16 cellular contexts compared by ENCODE assay signal in the genomic region with DNA sequence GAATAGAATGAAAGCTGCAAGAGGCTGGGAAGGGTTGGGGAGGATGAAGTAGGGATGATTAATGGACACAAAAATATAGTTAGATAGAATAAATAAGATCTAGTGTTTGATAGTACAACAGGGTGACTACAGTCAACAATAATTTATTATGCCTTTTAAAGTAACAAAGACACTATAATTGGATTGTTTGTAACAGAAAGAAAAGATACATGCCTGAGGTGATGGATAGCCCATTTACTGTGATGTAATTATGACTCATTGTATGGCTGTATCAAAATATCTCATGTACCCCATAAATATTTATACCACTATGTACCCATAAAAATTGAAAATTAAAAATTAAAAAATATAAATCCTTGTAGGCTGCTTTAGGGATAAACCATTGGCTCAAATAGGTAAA. TPM values are rescaled to one million over a fixed set of nuclear protein-coding genes. Genes with fewer than 3 reads are reported as not detected.
A peak's percentile ranks its signal among the peaks of the same experiment; 100 is the strongest.
DNase-seq lines count a peak whose midpoint lies in the region; ATAC-seq, FAIRE-seq and TF ChIP-seq lines count a peak whose summit lies in the region.
"Had no signal": no experiment of that assay in that cellular context is flagged by ENCODE, and none has a peak within 500 bp of the region (broad histone marks: within the 10 kb centered on the region; RNA-seq: fewer than 3 reads in every experiment).

No MANE protein-coding gene starts in this region.

- no peak for FAIRE-seq in keratinocyte (lab: Jason Lieb, UNC)
- FAIRE-seq in small intestine (lab: Jason Lieb, UNC), result no peak
- FAIRE-seq: D721Med had no signal

- H3K4me1 ChIP-seq in ACC112 (ENCODE audit: control insufficient read depth, insufficient read depth, low read length, unreplicated experiment) (peaks cover 11% of the 10 kb centered on the region), keratinocyte (ENCODE audit: control insufficient read depth, extremely low read depth, insufficient read depth, low read length) (peaks cover 13% of the 10 kb centered on the region), body of pancreas (no peaks in the 10 kb centered on the region), small intestine (ENCODE audit: control insufficient read depth in 2 of 2, insufficient read depth in 1 of 2, low read depth in 1 of 2, low read length in 1 of 2) (no peaks in the 10 kb centered on the region)

- peak overlapping the region; percentile 41 for H3K4me2 ChIP-seq in keratinocyte (ENCODE audit: control insufficient read depth, extremely low read depth, insufficient read depth, low read depth, low read length)

- H3K9me1 ChIP-seq in keratinocyte (ENCODE audit: control insufficient read depth, extremely low read depth, insufficient read depth, low read length), result no peaks in the 10 kb centered on the region

- no peaks in the 10 kb centered on the region for H3K79me2 ChIP-seq in ACC112 (ENCODE audit: control insufficient read depth, insufficient read depth, low read length, unreplicated experiment)
- H3K79me2 ChIP-seq in keratinocyte (ENCODE audit: control insufficient read depth, insufficient read depth, low read length), result no peaks in the 10 kb centered on the region

- TF ChIP-seq CTCF in brain microvascular endothelial cell (IDR thresholded peaks at IDR 0.05; ENCODE audit: low read depth, low read length, missing control alignments) (no peak), keratinocyte (optimal IDR thresholded peaks at IDR 0.05 in 1 of 3, IDR thresholded peaks at IDR 0.05 in 1 of 3, conservative IDR thresholded peaks at IDR 0.05 in 1 of 3; ENCODE audit: extremely low read depth in 1 of 3, insufficient read depth in 2 of 3, low read length in 3 of 3) (no peak), GM10266 (IDR thresholded peaks at IDR 0.05; ENCODE audit: control insufficient read depth, insufficient read depth, low read depth, missing control alignments) (no peak), body of pancreas (IDR thresholded peaks at IDR 0.05) (no peak)

- H4K20me1 ChIP-seq in keratinocyte (ENCODE audit: control insufficient read depth, extremely low read depth, insufficient read depth, low read length), result no peaks in the 10 kb centered on the region

- peak overlapping the region; percentile 74 for H3K27ac ChIP-seq in ACC112 (ENCODE audit: low read depth, low read length)
- peak overlapping the region; percentile 49 for H3K27ac ChIP-seq in brain microvascular endothelial cell
- H3K27ac ChIP-seq in keratinocyte (ENCODE audit: control insufficient read depth, insufficient read depth, low read length), result peak overlapping the region; percentile 61
- H3K27ac ChIP-seq in body of pancreas, result no peak overlapping the region
- H3K27ac ChIP-seq in small intestine (ENCODE audit: low read depth in 1 of 2, low read length in 1 of 2), result no peak overlapping the region

- H2AFZ ChIP-seq in ACC112 (ENCODE audit: low read length, unreplicated experiment) (no peak overlapping the region), keratinocyte (ENCODE audit: control insufficient read depth, low read length) (no peak overlapping the region)

- no peak overlapping the region for H3K4me3 ChIP-seq in ACC112 (ENCODE audit: low read depth, low read length)
- H3K4me3 ChIP-seq in brain microvascular endothelial cell (ENCODE audit: low read depth, low read length), result no peak overlapping the region
- no peak overlapping the region for H3K4me3 ChIP-seq in keratinocyte (ENCODE audit: control insufficient read depth in 2 of 3, extremely low read depth in 1 of 3, insufficient read depth in 2 of 3, low read depth in 1 of 3, low read length in 3 of 3)
- H3K4me3 ChIP-seq in body of pancreas, result no peak overlapping the region
- no peak overlapping the region for H3K4me3 ChIP-seq in small intestine (ENCODE audit: low read depth in 1 of 2, low read length in 2 of 2)

- no peak for TF ChIP-seq POLR2A in body of pancreas (IDR thresholded peaks at IDR 0.05)

- intact Hi-C loops in body of pancreas (cut with DNase I), result no loop called here

- in situ Hi-C loops in brain microvascular endothelial cell (cut with HindIII; ENCODE audit: low pct_ligation_motif_present, low sequenced_read_pairs), result no loop called here

- H3K9me3 ChIP-seq in keratinocyte (ENCODE audit: control insufficient read depth, low read depth, low read length), result no peaks in the 10 kb centered on the region
- no peaks in the 10 kb centered on the region for H3K9me3 ChIP-seq in body of pancreas
- no peaks in the 10 kb centered on the region for H3K9me3 ChIP-seq in small intestine (ENCODE audit: control insufficient read depth, low read depth)

- ATAC-seq in body of pancreas (no peak), GM18498 (IDR thresholded peaks at IDR 0.05; ENCODE audit: unreplicated experiment) (no peak)
- ATAC-seq: T-cell had no signal

- H3K27me3 ChIP-seq in ACC112 (ENCODE audit: insufficient read depth, low read length) (no peaks in the 10 kb centered on the region), brain microvascular endothelial cell (replicated peaks) (no peaks in the 10 kb centered on the region), keratinocyte (ENCODE audit: control insufficient read depth, extremely low read depth, insufficient read depth, low read length) (no peaks in the 10 kb centered on the region), body of pancreas (no peaks in the 10 kb centered on the region), small intestine (ENCODE audit: control insufficient read depth in 2 of 2, insufficient read depth in 2 of 2, low read length in 2 of 2) (no peaks in the 10 kb centered on the region)

- dilution Hi-C loops in keratinocyte (cut with MboI; ENCODE audit: extremely low pct_ligation_motif_present, low sequenced_read_pairs), result no loop called here

- DNase-seq in LHCN-M2 (ENCODE audit: low read depth), result peak; percentile 47
- no peak for DNase-seq in brain microvascular endothelial cell
- peak; percentile 21 for DNase-seq in keratinocyte (ENCODE audit: low read depth, low spot score)
- DNase-seq in GM10266 (ENCODE audit: extremely low spot score), result no peak
- DNase-seq in body of pancreas, result no peak
- no peak for DNase-seq in small intestine
- DNase-seq: CD8-positive, alpha-beta memory T cell; DND-41; Karpas-422; NCI-H2081; NCI-H510A; NCI-H82; T-cell had no signal

- H3K9ac ChIP-seq in keratinocyte (ENCODE audit: control insufficient read depth, extremely low read depth, insufficient read depth, low read length), result no peak overlapping the region

- H3K36me3 ChIP-seq in ACC112 (ENCODE audit: insufficient read depth, low read length) (no peaks in the 10 kb centered on the region), brain microvascular endothelial cell (replicated peaks) (no peaks in the 10 kb centered on the region), keratinocyte (ENCODE audit: control insufficient read depth in 2 of 2, extremely low read depth in 1 of 2, insufficient read depth in 2 of 2, low read length in 2 of 2) (no peaks in the 10 kb centered on the region), body of pancreas (replicated peaks in 1 of 2; ENCODE audit: insufficient read depth in 1 of 2, low read depth in 2 of 2) (no peaks in the 10 kb centered on the region), small intestine (ENCODE audit: control insufficient read depth in 2 of 2, insufficient read depth in 2 of 2, low read length in 2 of 2) (no peaks in the 10 kb centered on the region)

RNA-seq across cellular contexts. Expression of gene APBA1, which starts 35.0 kb away (rescaled TPM):
- total RNA-seq in LHCN-M2 (2014; rRNA removed) (3.1 TPM in 2 replicates), body of pancreas (1 to 10 TPM; 3.3 to 3.6 TPM)
- 6.4 TPM for polyA plus RNA-seq in LHCN-M2 (2012)
- polyA plus RNA-seq in keratinocyte (0.66 to 0.89 TPM (median 0.89 TPM) in 3 replicates), small intestine (1 to 10 TPM in 1 of 3 donors, under 1 TPM in 1, not detected in 1; 0.27 to 3.7 TPM)
- 0.85 TPM for polyA plus RNA-seq in keratinocyte (2011; ENCODE audit: low read depth)
- 0.45 and 0.90 TPM in 2 replicates for polyA plus RNA-seq in keratinocyte (2011; cell fraction: cytosol; rRNA removed)
- 1.0 and 1.8 TPM in 2 replicates for polyA plus RNA-seq in keratinocyte (2011; cell fraction: nucleus; rRNA removed)
- 0.35 and 0.94 TPM in 2 replicates for polyA plus RNA-seq in keratinocyte (2012; ENCODE audit: low replicate concordance)
- 0.96 to 2.7 TPM (median 2.0 TPM) in 3 replicates for polyA minus RNA-seq in keratinocyte
- 0.77 TPM for polyA minus RNA-seq in keratinocyte (2011; cell fraction: cytosol; rRNA and poly(A)+ RNA removed)
- 1.2 and 5.0 TPM in 2 replicates for polyA minus RNA-seq in keratinocyte (2011; cell fraction: nucleus; rRNA and poly(A)+ RNA removed)
- polyA plus RNA-seq: CD8-positive, alpha-beta memory T cell had no signal

Comparison
In these comparisons a context has a peak if more than half of its experiments do, and no peak if none do; other contexts are left out.
1. H3K27ac ChIP-seq: peak in ACC112 (single experiment), brain microvascular endothelial cell (single experiment) and keratinocyte (single experiment); none in body of pancreas (0 of 4) and small intestine (0 of 2).
2. DNase-seq: peak in LHCN-M2 (single experiment) and keratinocyte (single experiment); none in brain microvascular endothelial cell (single experiment), GM10266 (single experiment), body of pancreas (0 of 4) and small intestine (single experiment).